In the genomic region with DNA sequence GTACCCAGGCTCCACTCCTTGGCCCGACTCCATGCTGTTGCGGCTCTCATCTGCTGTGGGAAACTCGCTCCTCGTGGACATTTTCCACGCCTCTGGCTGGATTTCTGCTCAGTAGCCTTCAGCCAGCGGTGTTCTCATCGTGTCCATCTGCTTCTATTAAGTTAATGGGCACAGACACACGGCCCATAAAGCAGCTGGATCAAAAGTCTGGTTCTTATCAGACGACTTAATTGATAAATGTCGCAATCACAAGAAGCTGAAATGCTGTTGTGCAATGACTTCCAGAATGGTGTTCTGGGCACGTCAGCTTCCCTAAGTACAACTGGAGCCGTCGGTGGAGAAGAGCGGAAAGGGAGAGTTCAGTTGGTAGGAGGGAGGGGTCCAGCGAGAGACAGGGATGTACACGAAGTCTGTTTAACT, we compare ENCODE assay signal across 12 cellular contexts.
DNase-seq lines count a peak whose midpoint lies in the region; FAIRE-seq and TF ChIP-seq lines count a peak whose summit lies in the region.
"Had no signal": no experiment of that assay in that cellular context is flagged by ENCODE, and none has a peak within 500 bp of the region (broad histone marks: within the 10 kb centered on the region; RNA-seq: fewer than 3 reads in every experiment).

No MANE protein-coding gene starts in this region.

- H4K20me1 ChIP-seq in smooth muscle cell (ENCODE audit: low read depth) = no peaks in the 10 kb centered on the region

- H3K9me3 ChIP-seq in SJCRH30 (replicated peaks) (no peaks in the 10 kb centered on the region), smooth muscle cell (replicated peaks; ENCODE audit: low read depth) (no peaks in the 10 kb centered on the region)

- H3K4me3 ChIP-seq in SJCRH30 = peak overlapping the region; percentile 3
- H3K4me3 ChIP-seq in smooth muscle cell = no peak overlapping the region

- no peak for TF ChIP-seq POLR2A in GM12891 (IDR thresholded peaks at IDR 0.05; ENCODE audit: low read depth, low read length)

- 28% methylated on average over 16 of the region's 16 CpGs for WGBS in smooth muscle cell (ENCODE audit: low lambda C conversion rate)

- H3K36me3 ChIP-seq in SJCRH30 = no peaks in the 10 kb centered on the region
- no peaks in the 10 kb centered on the region for H3K36me3 ChIP-seq in smooth muscle cell (ENCODE audit: low read depth)

- H3K4me2 ChIP-seq in smooth muscle cell = peak overlapping the region; percentile 75

- DNase-seq in DMS 273 (lab: John Stamatoyannopoulos, UW; ENCODE audit: unreplicated experiment) (peak; percentile 24), DMS 273 treated with DMSO at 0.1 percent for 48 hours (lab: John Stamatoyannopoulos, UW) (no peak), SJCRH30 (no peak), fibroblast of peridontal ligament (ENCODE audit: extremely low read depth) (peak; percentile 43), smooth muscle cell (lab: John Stamatoyannopoulos, UW; ENCODE audit: unreplicated experiment) (peak; percentile 43), DMS53 (lab: John Stamatoyannopoulos, UW) (no peak), 8988T (no peak), GM12891 (ENCODE audit: insufficient read length, low spot score) (no peak)
- DNase-seq: NCI-H510A treated with DMSO at 0.1 percent for 48 hours, occipital lobe had no signal

- H3K4me1 ChIP-seq in SJCRH30 (peaks cover 19% of the 10 kb centered on the region), smooth muscle cell (ENCODE audit: low read depth) (peaks cover 29% of the 10 kb centered on the region)

- H3K27ac ChIP-seq in SJCRH30 (peak overlapping the region; percentile 12; the same call in 1 of the 2 replicates), smooth muscle cell (ENCODE audit: low read depth) (peak overlapping the region; percentile 76)
- H3K27ac ChIP-seq: 22Rv1, epithelial cell of prostate had no signal

- FAIRE-seq in GM12891 (lab: Jason Lieb, UNC) = no peak

- no peaks in the 10 kb centered on the region for H3K79me2 ChIP-seq in smooth muscle cell (ENCODE audit: low read depth)

- H3K27me3 ChIP-seq in SJCRH30 (no peaks in the 10 kb centered on the region), smooth muscle cell (ENCODE audit: low read depth) (no peaks in the 10 kb centered on the region)

- peak overlapping the region; percentile 7 for H3K9ac ChIP-seq in smooth muscle cell (ENCODE audit: low read depth)

- H2AFZ ChIP-seq in smooth muscle cell (ENCODE audit: low read depth) = no peak overlapping the region

- TF ChIP-seq CTCF in smooth muscle cell (IDR thresholded peaks at IDR 0.05; ENCODE audit: borderline replicate concordance, insufficient read depth, poor library complexity, severe bottlenecking) = no peak

- H3F3A ChIP-seq in smooth muscle cell (ENCODE audit: low read depth) = peaks cover 13% of the 10 kb centered on the region

TF ChIP-seq in GM12891, 5 proteins besides CTCF, POLR2A, EP300 and RAD21:
- TF ChIP-seq POU2F2 (IDR thresholded peaks at IDR 0.05; ENCODE audit: low read depth, low read length) (no peak), PAX5 (IDR thresholded peaks at IDR 0.05; ENCODE audit: insufficient read depth, low read length, severe bottlenecking) (no peak)
TF ChIP-seq in GM12891: peak in this region for 0.

Comparison
In these comparisons a context has a peak if more than half of its experiments do, and no peak if none do; other contexts are left out.
1. DNase-seq: peak in DMS 273 (single experiment), fibroblast of peridontal ligament (single experiment) and smooth muscle cell (single experiment); none in DMS 273 treated with DMSO at 0.1 percent for 48 hours (single experiment), SJCRH30 (0 of 2), DMS53 (single experiment), 8988T (single experiment) and GM12891 (single experiment).